8 cellular contexts compared by ENCODE assay signal in the genomic region with DNA sequence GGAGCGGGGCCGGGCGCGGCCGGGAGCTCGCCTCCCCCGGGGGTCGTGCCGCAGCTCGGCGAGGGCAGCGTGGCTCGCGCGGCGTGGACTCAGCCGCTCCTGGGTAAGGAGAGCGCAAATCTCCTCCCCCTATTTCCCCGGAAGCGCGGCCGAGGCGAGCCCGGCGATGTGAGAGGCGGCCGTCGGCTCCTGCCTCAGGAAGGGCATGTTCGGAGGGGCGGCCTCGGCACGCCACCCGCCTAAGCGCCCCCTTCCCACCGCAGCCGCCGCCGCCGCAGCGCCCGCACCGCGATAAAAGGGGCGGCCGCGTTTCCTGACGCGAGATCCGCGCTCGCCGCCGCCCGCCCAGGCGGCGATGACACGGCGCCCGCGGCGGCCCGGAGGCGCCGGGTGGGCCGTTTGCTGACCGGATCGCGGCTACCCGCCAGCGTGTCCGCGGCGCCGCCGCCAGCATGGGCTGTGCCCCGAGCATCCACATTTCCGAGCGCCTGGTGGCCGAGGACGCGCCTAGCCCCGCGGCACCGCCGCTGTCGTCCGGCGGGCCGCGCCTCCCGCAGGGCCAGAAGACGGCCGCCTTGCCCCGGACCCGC. TPM values are rescaled to one million over a fixed set of nuclear protein-coding genes. Genes with fewer than 3 reads are reported as not detected.
DNase-seq lines count a peak whose midpoint lies in the region; ATAC-seq and TF ChIP-seq lines count a peak whose summit lies in the region.

A gene with protein sequence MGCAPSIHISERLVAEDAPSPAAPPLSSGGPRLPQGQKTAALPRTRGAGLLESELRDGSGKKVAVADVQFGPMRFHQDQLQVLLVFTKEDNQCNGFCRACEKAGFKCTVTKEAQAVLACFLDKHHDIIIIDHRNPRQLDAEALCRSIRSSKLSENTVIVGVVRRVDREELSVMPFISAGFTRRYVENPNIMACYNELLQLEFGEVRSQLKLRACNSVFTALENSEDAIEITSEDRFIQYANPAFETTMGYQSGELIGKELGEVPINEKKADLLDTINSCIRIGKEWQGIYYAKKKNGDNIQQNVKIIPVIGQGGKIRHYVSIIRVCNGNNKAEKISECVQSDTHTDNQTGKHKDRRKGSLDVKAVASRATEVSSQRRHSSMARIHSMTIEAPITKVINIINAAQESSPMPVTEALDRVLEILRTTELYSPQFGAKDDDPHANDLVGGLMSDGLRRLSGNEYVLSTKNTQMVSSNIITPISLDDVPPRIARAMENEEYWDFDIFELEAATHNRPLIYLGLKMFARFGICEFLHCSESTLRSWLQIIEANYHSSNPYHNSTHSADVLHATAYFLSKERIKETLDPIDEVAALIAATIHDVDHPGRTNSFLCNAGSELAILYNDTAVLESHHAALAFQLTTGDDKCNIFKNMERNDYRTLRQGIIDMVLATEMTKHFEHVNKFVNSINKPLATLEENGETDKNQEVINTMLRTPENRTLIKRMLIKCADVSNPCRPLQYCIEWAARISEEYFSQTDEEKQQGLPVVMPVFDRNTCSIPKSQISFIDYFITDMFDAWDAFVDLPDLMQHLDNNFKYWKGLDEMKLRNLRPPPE (plus strand): TSS at position 146 of the 590 bp plus-strand sequence. CDS start 307 bp downstream, at position 453.

- no peak for TF ChIP-seq CTCF in HL-60 (IDR thresholded peaks at IDR 0.05; ENCODE audit: insufficient read depth, low read length)

- no peaks in the 10 kb centered on the region for H3K9me3 ChIP-seq in effector memory CD4-positive, alpha-beta T cell (ENCODE audit: control insufficient read depth, low read length)
- no peaks in the 10 kb centered on the region for H3K9me3 ChIP-seq in mesodermal cell (ENCODE audit: control insufficient read depth, low read length)

- peak; percentile 73 for DNase-seq in GM03348 (ENCODE audit: low spot score)
- DNase-seq in HL-60 (ENCODE audit: low read depth in 1 of 2, low spot score in 1 of 2): peak; percentile 15 to 28
- DNase-seq in activated CD4-positive, CD25-positive, alpha-beta regulatory T cell treated with anti-CD3 and anti-CD28 coated beads, Interleukin-2, amount 50 U/mL, for 16 hours (ENCODE audit: low read depth, low spot score): peak; percentile 10
- DNase-seq in effector memory CD4-positive, alpha-beta T cell: peak; percentile 60 to 62 (median 60)
- no peak for DNase-seq in NCI-H2029 (lab: John Stamatoyannopoulos, UW)

- H3K4me3 ChIP-seq in HL-60 (replicated peaks; ENCODE audit: insufficient read depth, low read length) (peak within 1 kb of the TSS; percentile 86), mesodermal cell (ENCODE audit: extremely low read depth, insufficient read depth, low read length, poor library complexity, severe bottlenecking) (peak within 1 kb of the TSS; percentile 70)
- peak within 1 kb of the TSS; percentile 85 for H3K4me3 ChIP-seq in effector memory CD4-positive, alpha-beta T cell (ENCODE audit: insufficient read depth, low read depth, low read length, poor library complexity, severe bottlenecking)

- H3K36me3 ChIP-seq in effector memory CD4-positive, alpha-beta T cell (ENCODE audit: control insufficient read depth, insufficient read depth, low read length): no peaks in the 10 kb centered on the region
- no peaks in the 10 kb centered on the region for H3K36me3 ChIP-seq in mesodermal cell (ENCODE audit: control insufficient read depth, insufficient read depth, low read length)

- ATAC-seq in GM21390 (IDR thresholded peaks at IDR 0.05; ENCODE audit: unreplicated experiment): peak; percentile 33

- H3K27ac ChIP-seq in HL-60 (replicated peaks) (peak within 1 kb of the TSS; percentile 76), mesodermal cell (ENCODE audit: low read depth, low read length, severe bottlenecking) (peak within 1 kb of the TSS; percentile 77), temporal lobe (ENCODE audit: low read depth, low read length) (peak within 1 kb of the TSS; percentile 60)
- H3K27ac ChIP-seq in effector memory CD4-positive, alpha-beta T cell (ENCODE audit: insufficient read depth, low read length, poor library complexity, severe bottlenecking): peak within 1 kb of the TSS; percentile 93

- H3K4me1 ChIP-seq in effector memory CD4-positive, alpha-beta T cell (ENCODE audit: control insufficient read depth, insufficient read depth, low read length, poor library complexity, severe bottlenecking): peaks cover 4% of the 10 kb centered on the region
- no peaks in the 10 kb centered on the region for H3K4me1 ChIP-seq in mesodermal cell (ENCODE audit: control insufficient read depth, insufficient read depth, low read length, poor library complexity, severe bottlenecking)

- H3K27me3 ChIP-seq in HL-60 (ENCODE audit: insufficient read depth, poor library complexity, severe bottlenecking): no peaks in the 10 kb centered on the region
- H3K27me3 ChIP-seq in effector memory CD4-positive, alpha-beta T cell (replicated peaks; ENCODE audit: control insufficient read depth, insufficient read depth, low read length, poor library complexity, severe bottlenecking): no peaks in the 10 kb centered on the region

- WGBS in mesodermal cell (ENCODE audit: insufficient coverage in 2 of 2), 2 experiments: 0% methylated on average over 56 to 84 of the region's 95 CpGs

RNA-seq across cellular contexts. Expression of the gene that starts here (rescaled TPM):
- 13.9 TPM for polyA plus RNA-seq in mesodermal cell (2013, experiment 1 of 2)
- polyA plus RNA-seq in mesodermal cell (2013, experiment 2 of 2): 14.5 TPM
- total RNA-seq in temporal lobe: 10.3 TPM
